ENCODE assay signal across 1 cellular context in the genomic region with DNA sequence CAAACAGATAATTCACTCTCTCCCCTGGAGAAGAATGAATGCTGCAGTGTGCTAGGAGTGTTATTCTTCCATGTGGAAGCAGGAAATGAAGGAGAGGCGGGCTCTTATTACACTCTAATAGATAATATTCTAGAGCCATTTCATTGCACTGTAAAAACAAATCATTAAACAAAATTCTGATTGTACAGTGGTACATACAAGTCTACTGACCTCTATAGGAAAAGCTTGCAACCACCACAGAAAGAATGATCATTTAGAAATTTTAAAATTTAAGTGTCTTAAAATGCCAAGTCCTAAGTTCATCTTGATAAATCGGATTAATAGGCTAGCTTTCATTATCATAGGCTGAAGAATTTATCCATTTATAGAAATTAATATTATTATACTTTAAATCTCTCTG.
TF ChIP-seq lines count a peak whose summit lies in the region.

No MANE protein-coding gene starts in this region.

TF ChIP-seq in IMR-90, 13 proteins besides CTCF, POLR2A, EP300 and RAD21:
- TF ChIP-seq MAZ (IDR thresholded peaks at IDR 0.05; ENCODE audit: borderline replicate concordance, low read depth, low read length): no peak
- TF ChIP-seq FOS (IDR thresholded peaks at IDR 0.05; ENCODE audit: low read depth, low read length): no peak
- TF ChIP-seq, protein P1, sequence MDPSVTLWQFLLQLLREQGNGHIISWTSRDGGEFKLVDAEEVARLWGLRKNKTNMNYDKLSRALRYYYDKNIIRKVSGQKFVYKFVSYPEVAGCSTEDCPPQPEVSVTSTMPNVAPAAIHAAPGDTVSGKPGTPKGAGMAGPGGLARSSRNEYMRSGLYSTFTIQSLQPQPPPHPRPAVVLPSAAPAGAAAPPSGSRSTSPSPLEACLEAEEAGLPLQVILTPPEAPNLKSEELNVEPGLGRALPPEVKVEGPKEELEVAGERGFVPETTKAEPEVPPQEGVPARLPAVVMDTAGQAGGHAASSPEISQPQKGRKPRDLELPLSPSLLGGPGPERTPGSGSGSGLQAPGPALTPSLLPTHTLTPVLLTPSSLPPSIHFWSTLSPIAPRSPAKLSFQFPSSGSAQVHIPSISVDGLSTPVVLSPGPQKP (IDR thresholded peaks at IDR 0.05; ENCODE audit: borderline replicate concordance, low read depth, low read length): no peak
- no peak for TF ChIP-seq SMC3 (IDR thresholded peaks at IDR 0.05; ENCODE audit: low read depth, low read length)
- TF ChIP-seq RCOR1 (IDR thresholded peaks at IDR 0.05; ENCODE audit: insufficient replicate concordance, low read length): no peak
- no peak for TF ChIP-seq MXI1 (IDR thresholded peaks at IDR 0.05; ENCODE audit: borderline replicate concordance, low read depth, low read length)
- no peak for TF ChIP-seq RFX5 (IDR thresholded peaks at IDR 0.05; ENCODE audit: low read depth, low read length)
- no peak for TF ChIP-seq BHLHE40 (IDR thresholded peaks at IDR 0.05; ENCODE audit: low read depth, low read length)
- TF ChIP-seq CEBPB (IDR thresholded peaks at IDR 0.05; ENCODE audit: low read depth, low read length): no peak
- TF ChIP-seq MAFK (IDR thresholded peaks at IDR 0.05; ENCODE audit: low read depth, low read length): no peak
- no peak for TF ChIP-seq CHD1 (IDR thresholded peaks at IDR 0.05; ENCODE audit: low read depth, low read length)
- TF ChIP-seq, protein P2, sequence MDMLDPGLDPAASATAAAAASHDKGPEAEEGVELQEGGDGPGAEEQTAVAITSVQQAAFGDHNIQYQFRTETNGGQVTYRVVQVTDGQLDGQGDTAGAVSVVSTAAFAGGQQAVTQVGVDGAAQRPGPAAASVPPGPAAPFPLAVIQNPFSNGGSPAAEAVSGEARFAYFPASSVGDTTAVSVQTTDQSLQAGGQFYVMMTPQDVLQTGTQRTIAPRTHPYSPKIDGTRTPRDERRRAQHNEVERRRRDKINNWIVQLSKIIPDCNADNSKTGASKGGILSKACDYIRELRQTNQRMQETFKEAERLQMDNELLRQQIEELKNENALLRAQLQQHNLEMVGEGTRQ (IDR thresholded peaks at IDR 0.05; ENCODE audit: low read depth, low read length): no peak
- no peak for TF ChIP-seq NFE2L2 (IDR thresholded peaks at IDR 0.05; ENCODE audit: low read depth, low read length)
